Comparison of ENCODE assay signal across 1 cellular context in the genomic region with DNA sequence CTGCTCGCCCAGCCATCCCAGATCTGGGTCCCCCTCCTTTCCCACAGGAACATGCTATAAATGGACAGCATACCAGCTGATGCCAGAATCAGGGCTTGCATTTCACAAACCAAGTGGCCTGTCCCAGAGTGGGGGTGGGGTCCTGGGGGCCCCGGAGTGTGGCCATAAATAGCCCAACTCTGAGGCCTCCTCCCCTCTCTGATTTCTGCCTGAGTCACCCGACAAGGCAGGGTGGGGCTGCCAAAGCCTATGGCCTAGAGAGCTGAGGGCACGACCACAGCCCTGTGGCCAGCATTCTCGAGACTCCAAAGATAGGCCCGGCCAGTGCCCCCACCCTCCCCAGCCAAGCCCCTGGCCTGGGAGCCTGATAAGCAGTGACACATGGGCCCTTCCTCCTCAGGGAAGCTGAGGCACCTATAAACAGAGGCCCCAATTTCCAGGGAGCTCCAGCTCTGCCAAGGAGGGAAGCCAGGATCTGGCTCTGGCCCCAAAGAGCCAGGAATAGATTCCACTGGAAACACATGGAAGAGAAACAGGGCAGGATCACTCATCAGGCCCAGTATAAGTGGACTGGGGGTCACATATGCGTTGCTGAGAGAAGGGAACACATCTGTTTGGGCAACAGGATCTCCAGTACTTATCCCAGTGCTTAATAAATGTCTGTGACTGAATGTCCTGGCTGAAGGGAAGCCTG.
A peak's percentile ranks its signal among the peaks of the same experiment; 100 is the strongest.
TF ChIP-seq lines count a peak whose summit lies in the region.

No MANE protein-coding gene starts in this region.

TF ChIP-seq in K562, 482 proteins besides CTCF, POLR2A, EP300 and RAD21 (continued from another document and continues in another):
- TF ChIP-seq, protein P1, sequence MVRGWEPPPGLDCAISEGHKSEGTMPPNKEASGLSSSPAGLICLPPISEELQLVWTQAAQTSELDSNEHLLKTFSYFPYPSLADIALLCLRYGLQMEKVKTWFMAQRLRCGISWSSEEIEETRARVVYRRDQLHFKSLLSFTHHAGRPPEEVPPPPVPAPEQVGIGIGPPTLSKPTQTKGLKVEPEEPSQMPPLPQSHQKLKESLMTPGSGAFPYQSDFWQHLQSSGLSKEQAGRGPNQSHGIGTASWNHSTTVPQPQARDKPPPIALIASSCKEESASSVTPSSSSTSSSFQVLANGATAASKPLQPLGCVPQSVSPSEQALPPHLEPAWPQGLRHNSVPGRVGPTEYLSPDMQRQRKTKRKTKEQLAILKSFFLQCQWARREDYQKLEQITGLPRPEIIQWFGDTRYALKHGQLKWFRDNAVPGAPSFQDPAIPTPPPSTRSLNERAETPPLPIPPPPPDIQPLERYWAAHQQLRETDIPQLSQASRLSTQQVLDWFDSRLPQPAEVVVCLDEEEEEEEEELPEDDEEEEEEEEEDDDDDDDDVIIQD (CRISPR knock-in tag; IDR thresholded peaks at IDR 0.05) = no peak
- TF ChIP-seq HSF4 (CRISPR knock-in tag; IDR thresholded peaks at IDR 0.05; ENCODE audit: borderline replicate concordance) = no peak
- TF ChIP-seq POU5F1 (IDR thresholded peaks at IDR 0.05; ENCODE audit: borderline replicate concordance, low read depth, low read length, partially characterized antibody) = no peak
- no peak for TF ChIP-seq ZNF76 (CRISPR knock-in tag; IDR thresholded peaks at IDR 0.05; ENCODE audit: borderline replicate concordance)
- TF ChIP-seq ILF3 (IDR thresholded peaks at IDR 0.05; ENCODE audit: borderline replicate concordance) = no peak
- no peak for TF ChIP-seq ZNF274 (IDR thresholded peaks at IDR 0.05; ENCODE audit: borderline replicate concordance, low read depth, low read length)
- no peak for TF ChIP-seq LCOR (CRISPR knock-in tag; IDR thresholded peaks at IDR 0.05)
- no peak for TF ChIP-seq SREBF2 (CRISPR knock-in tag; IDR thresholded peaks at IDR 0.05)
- no peak for TF ChIP-seq KDM4B (IDR thresholded peaks at IDR 0.05; ENCODE audit: borderline replicate concordance in 2 of 2, low read depth in 1 of 2)
- TF ChIP-seq ZC3H4 (CRISPR knock-in tag; IDR thresholded peaks at IDR 0.05; ENCODE audit: borderline replicate concordance) = no peak
- TF ChIP-seq, protein P2, sequence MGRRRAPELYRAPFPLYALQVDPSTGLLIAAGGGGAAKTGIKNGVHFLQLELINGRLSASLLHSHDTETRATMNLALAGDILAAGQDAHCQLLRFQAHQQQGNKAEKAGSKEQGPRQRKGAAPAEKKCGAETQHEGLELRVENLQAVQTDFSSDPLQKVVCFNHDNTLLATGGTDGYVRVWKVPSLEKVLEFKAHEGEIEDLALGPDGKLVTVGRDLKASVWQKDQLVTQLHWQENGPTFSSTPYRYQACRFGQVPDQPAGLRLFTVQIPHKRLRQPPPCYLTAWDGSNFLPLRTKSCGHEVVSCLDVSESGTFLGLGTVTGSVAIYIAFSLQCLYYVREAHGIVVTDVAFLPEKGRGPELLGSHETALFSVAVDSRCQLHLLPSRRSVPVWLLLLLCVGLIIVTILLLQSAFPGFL (CRISPR knock-in tag; IDR thresholded peaks at IDR 0.05) = no peak
- peak; percentile 76 for TF ChIP-seq BHLHE40 (IDR thresholded peaks at IDR 0.05; ENCODE audit: low read length)
- TF ChIP-seq GTF2F1 (IDR thresholded peaks at IDR 0.05; ENCODE audit: low read depth, low read length) = no peak
- TF ChIP-seq, protein P3, sequence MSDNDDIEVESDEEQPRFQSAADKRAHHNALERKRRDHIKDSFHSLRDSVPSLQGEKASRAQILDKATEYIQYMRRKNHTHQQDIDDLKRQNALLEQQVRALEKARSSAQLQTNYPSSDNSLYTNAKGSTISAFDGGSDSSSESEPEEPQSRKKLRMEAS (CRISPR knock-in tag; IDR thresholded peaks at IDR 0.05) = no peak
- TF ChIP-seq, protein P4, sequence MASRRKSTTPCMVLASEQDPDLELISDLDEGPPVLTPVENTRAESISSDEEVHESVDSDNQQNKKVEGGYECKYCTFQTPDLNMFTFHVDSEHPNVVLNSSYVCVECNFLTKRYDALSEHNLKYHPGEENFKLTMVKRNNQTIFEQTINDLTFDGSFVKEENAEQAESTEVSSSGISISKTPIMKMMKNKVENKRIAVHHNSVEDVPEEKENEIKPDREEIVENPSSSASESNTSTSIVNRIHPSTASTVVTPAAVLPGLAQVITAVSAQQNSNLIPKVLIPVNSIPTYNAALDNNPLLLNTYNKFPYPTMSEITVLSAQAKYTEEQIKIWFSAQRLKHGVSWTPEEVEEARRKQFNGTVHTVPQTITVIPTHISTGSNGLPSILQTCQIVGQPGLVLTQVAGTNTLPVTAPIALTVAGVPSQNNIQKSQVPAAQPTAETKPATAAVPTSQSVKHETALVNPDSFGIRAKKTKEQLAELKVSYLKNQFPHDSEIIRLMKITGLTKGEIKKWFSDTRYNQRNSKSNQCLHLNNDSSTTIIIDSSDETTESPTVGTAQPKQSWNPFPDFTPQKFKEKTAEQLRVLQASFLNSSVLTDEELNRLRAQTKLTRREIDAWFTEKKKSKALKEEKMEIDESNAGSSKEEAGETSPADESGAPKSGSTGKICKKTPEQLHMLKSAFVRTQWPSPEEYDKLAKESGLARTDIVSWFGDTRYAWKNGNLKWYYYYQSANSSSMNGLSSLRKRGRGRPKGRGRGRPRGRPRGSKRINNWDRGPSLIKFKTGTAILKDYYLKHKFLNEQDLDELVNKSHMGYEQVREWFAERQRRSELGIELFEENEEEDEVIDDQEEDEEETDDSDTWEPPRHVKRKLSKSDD (conservative IDR thresholded peaks at IDR 0.05; ENCODE audit: low read length) = no peak
- no peak for TF ChIP-seq GABPB2 (CRISPR knock-in tag; conservative IDR thresholded peaks at IDR 0.05)
- TF ChIP-seq, protein P5, sequence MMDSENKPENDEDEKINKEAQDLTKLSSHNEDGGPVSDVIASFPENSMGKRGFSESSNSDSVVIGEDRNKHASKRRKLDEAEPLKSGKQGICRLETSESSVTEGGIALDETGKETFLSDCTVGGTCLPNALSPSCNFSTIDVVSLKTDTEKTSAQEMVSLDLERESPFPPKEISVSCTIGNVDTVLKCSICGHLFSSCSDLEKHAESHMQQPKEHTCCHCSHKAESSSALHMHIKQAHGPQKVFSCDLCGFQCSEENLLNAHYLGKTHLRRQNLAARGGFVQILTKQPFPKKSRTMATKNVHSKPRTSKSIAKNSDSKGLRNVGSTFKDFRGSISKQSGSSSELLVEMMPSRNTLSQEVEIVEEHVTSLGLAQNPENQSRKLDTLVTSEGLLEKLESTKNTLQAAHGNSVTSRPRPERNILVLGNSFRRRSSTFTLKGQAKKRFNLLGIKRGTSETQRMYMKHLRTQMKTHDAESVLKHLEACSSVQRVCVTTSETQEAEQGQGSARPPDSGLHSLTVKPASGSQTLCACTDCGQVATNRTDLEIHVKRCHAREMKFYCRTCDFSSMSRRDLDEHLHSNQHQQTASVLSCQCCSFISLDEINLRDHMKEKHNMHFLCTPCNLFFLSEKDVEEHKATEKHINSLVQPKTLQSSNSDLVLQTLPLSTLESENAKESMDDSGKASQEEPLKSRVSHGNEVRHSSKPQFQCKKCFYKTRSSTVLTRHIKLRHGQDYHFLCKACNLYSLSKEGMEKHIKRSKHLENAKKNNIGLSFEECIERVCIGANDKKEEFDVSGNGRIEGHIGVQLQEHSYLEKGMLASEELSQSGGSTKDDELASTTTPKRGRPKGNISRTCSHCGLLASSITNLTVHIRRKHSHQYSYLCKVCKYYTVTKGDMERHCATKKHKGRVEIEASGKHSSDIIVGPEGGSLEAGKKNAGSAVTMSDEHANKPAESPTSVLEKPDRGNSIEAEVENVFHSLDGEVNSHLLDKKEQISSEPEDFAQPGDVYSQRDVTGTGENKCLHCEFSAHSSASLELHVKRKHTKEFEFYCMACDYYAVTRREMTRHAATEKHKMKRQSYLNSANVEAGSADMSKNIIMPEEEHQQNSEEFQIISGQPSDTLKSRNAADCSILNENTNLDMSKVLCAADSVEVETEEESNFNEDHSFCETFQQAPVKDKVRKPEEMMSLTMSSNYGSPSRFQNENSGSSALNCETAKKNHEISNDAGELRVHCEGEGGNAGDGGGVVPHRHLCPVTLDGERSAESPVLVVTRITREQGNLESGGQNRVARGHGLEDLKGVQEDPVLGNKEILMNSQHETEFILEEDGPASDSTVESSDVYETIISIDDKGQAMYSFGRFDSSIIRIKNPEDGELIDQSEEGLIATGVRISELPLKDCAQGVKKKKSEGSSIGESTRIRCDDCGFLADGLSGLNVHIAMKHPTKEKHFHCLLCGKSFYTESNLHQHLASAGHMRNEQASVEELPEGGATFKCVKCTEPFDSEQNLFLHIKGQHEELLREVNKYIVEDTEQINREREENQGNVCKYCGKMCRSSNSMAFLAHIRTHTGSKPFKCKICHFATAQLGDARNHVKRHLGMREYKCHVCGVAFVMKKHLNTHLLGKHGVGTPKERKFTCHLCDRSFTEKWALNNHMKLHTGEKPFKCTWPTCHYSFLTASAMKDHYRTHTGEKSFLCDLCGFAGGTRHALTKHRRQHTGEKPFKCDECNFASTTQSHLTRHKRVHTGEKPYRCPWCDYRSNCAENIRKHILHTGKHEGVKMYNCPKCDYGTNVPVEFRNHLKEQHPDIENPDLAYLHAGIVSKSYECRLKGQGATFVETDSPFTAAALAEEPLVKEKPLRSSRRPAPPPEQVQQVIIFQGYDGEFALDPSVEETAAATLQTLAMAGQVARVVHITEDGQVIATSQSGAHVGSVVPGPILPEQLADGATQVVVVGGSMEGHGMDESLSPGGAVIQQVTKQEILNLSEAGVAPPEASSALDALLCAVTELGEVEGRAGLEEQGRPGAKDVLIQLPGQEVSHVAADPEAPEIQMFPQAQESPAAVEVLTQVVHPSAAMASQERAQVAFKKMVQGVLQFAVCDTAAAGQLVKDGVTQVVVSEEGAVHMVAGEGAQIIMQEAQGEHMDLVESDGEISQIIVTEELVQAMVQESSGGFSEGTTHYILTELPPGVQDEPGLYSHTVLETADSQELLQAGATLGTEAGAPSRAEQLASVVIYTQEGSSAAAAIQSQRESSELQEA (IDR thresholded peaks at IDR 0.05; ENCODE audit: low read depth) = no peak
- TF ChIP-seq GABPB1 (CRISPR knock-in tag; IDR thresholded peaks at IDR 0.05) = no peak
- TF ChIP-seq TRIM28 (IDR thresholded peaks at IDR 0.05) = no peak
- TF ChIP-seq RAD51 (IDR thresholded peaks at IDR 0.05; ENCODE audit: borderline replicate concordance, low read depth) = no peak
- TF ChIP-seq MAFG (tag; conservative IDR thresholded peaks at IDR 0.05) = peak; percentile 28; the same call in 1 of the 2 replicates
- TF ChIP-seq, protein P6, sequence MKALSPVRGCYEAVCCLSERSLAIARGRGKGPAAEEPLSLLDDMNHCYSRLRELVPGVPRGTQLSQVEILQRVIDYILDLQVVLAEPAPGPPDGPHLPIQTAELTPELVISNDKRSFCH (CRISPR knock-in tag; IDR thresholded peaks at IDR 0.05) = no peak
- TF ChIP-seq, protein P6 (tag; IDR thresholded peaks at IDR 0.05) = no peak
- TF ChIP-seq CEBPG (CRISPR knock-in tag; IDR thresholded peaks at IDR 0.05) = no peak
- no peak for TF ChIP-seq CEBPG (tag; conservative IDR thresholded peaks at IDR 0.05 in 1 of 2, IDR thresholded peaks at IDR 0.05 in 1 of 2)
- TF ChIP-seq, protein P7, sequence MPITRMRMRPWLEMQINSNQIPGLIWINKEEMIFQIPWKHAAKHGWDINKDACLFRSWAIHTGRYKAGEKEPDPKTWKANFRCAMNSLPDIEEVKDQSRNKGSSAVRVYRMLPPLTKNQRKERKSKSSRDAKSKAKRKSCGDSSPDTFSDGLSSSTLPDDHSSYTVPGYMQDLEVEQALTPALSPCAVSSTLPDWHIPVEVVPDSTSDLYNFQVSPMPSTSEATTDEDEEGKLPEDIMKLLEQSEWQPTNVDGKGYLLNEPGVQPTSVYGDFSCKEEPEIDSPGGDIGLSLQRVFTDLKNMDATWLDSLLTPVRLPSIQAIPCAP (CRISPR knock-in tag; IDR thresholded peaks at IDR 0.05; ENCODE audit: borderline replicate concordance) = no peak
- TF ChIP-seq, protein P8, sequence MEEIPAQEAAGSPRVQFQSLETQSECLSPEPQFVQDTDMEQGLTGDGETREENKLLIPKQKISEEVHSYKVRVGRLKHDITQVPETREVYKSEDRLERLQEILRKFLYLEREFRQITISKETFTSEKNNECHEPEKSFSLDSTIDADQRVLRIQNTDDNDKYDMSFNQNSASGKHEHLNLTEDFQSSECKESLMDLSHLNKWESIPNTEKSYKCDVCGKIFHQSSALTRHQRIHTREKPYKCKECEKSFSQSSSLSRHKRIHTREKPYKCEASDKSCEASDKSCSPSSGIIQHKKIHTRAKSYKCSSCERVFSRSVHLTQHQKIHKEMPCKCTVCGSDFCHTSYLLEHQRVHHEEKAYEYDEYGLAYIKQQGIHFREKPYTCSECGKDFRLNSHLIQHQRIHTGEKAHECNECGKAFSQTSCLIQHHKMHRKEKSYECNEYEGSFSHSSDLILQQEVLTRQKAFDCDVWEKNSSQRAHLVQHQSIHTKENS (CRISPR knock-in tag; IDR thresholded peaks at IDR 0.05) = no peak
- no peak for TF ChIP-seq PML (IDR thresholded peaks at IDR 0.05; ENCODE audit: low read length)
- TF ChIP-seq, protein P9, sequence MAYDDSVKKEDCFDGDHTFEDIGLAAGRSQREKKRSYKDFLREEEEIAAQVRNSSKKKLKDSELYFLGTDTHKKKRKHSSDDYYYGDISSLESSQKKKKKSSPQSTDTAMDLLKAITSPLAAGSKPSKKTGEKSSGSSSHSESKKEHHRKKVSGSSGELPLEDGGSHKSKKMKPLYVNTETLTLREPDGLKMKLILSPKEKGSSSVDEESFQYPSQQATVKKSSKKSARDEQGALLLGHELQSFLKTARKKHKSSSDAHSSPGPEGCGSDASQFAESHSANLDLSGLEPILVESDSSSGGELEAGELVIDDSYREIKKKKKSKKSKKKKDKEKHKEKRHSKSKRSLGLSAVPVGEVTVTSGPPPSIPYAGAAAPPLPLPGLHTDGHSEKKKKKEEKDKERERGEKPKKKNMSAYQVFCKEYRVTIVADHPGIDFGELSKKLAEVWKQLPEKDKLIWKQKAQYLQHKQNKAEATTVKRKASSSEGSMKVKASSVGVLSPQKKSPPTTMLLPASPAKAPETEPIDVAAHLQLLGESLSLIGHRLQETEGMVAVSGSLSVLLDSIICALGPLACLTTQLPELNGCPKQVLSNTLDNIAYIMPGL (CRISPR knock-in tag; IDR thresholded peaks at IDR 0.05) = no peak
- TF ChIP-seq SMARCB1 (IDR thresholded peaks at IDR 0.05; ENCODE audit: insufficient read length, low read depth) = no peak
- TF ChIP-seq ILK (tag; IDR thresholded peaks at IDR 0.05; ENCODE audit: borderline replicate concordance, low read depth) = no peak
- TF ChIP-seq, protein P10, sequence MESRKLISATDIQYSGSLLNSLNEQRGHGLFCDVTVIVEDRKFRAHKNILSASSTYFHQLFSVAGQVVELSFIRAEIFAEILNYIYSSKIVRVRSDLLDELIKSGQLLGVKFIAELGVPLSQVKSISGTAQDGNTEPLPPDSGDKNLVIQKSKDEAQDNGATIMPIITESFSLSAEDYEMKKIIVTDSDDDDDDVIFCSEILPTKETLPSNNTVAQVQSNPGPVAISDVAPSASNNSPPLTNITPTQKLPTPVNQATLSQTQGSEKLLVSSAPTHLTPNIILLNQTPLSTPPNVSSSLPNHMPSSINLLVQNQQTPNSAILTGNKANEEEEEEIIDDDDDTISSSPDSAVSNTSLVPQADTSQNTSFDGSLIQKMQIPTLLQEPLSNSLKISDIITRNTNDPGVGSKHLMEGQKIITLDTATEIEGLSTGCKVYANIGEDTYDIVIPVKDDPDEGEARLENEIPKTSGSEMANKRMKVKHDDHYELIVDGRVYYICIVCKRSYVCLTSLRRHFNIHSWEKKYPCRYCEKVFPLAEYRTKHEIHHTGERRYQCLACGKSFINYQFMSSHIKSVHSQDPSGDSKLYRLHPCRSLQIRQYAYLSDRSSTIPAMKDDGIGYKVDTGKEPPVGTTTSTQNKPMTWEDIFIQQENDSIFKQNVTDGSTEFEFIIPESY (CRISPR knock-in tag; IDR thresholded peaks at IDR 0.05) = no peak
- no peak for TF ChIP-seq MTA2 (IDR thresholded peaks at IDR 0.05; ENCODE audit: low read depth)
- TF ChIP-seq TEAD4 (IDR thresholded peaks at IDR 0.05; ENCODE audit: low read length) = no peak
- no peak for TF ChIP-seq TEAD4 (CRISPR knock-in tag; IDR thresholded peaks at IDR 0.05; ENCODE audit: borderline replicate concordance)
- TF ChIP-seq HNRNPK (IDR thresholded peaks at IDR 0.05; ENCODE audit: low read depth, low read length, poor library complexity, severe bottlenecking) = no peak
- peak; percentile 34; the same call in 1 of the 2 replicates for TF ChIP-seq C11orf30 (IDR thresholded peaks at IDR 0.05; ENCODE audit: low read depth)
